ENCODE assay signal across 2 cellular contexts in the genomic region with DNA sequence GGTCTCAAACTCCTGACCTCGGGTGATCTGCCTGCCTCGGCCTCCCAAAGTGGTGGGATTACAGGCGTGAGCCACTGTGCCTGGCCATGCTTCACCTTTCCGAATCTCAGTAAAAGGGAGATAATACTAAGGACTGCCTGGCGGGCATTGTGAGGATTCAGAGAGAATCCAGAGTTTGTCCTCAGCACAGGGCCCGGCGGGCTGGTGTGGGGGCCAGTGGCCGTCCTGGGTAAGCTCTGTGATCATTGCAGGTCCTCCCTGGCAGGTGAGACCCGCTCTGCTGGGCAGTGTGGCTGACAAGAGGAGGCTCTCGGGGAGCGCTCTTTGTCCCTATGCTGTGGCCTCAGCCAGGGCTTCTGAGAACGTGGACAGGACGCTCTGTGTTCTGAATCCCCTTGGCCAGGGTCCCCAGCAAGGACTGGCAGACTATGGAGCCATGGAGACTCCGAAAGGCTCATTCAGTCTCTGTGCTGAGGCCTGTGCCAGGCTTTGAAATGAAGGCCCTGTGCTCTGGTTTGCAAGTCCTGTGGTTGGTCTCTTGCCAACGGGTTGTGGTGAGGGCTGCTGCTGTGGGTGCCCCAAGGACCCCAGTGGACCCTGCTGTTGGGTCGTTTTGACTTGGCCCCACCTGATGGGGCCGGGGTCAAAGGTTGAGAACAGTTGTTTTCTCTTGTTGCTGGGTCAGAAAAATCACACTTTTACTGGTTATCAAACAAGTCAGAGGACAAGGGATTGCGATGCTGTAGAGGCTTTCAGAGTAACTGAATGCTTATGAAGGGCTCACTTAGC.
TF ChIP-seq lines count a peak whose summit lies in the region.

No MANE protein-coding gene starts in this region.

TF ChIP-seq in IMR-90, 13 proteins besides CTCF, POLR2A, EP300 and RAD21:
- TF ChIP-seq FOS (IDR thresholded peaks at IDR 0.05; ENCODE audit: low read depth, low read length) (no peak), RFX5 (IDR thresholded peaks at IDR 0.05; ENCODE audit: low read depth, low read length) (no peak), CEBPB (IDR thresholded peaks at IDR 0.05; ENCODE audit: low read depth, low read length) (no peak), SMC3 (IDR thresholded peaks at IDR 0.05; ENCODE audit: low read depth, low read length) (no peak), MAZ (IDR thresholded peaks at IDR 0.05; ENCODE audit: borderline replicate concordance, low read depth, low read length) (no peak), CHD1 (IDR thresholded peaks at IDR 0.05; ENCODE audit: low read depth, low read length) (no peak), MAFK (IDR thresholded peaks at IDR 0.05; ENCODE audit: low read depth, low read length) (no peak), MXI1 (IDR thresholded peaks at IDR 0.05; ENCODE audit: borderline replicate concordance, low read depth, low read length) (no peak), BHLHE40 (IDR thresholded peaks at IDR 0.05; ENCODE audit: low read depth, low read length) (no peak), NFE2L2 (IDR thresholded peaks at IDR 0.05; ENCODE audit: low read depth, low read length) (no peak), RCOR1 (IDR thresholded peaks at IDR 0.05; ENCODE audit: insufficient replicate concordance, low read length) (no peak)
- TF ChIP-seq, protein P1, sequence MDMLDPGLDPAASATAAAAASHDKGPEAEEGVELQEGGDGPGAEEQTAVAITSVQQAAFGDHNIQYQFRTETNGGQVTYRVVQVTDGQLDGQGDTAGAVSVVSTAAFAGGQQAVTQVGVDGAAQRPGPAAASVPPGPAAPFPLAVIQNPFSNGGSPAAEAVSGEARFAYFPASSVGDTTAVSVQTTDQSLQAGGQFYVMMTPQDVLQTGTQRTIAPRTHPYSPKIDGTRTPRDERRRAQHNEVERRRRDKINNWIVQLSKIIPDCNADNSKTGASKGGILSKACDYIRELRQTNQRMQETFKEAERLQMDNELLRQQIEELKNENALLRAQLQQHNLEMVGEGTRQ (IDR thresholded peaks at IDR 0.05; ENCODE audit: low read depth, low read length): no peak
- TF ChIP-seq, protein P2, sequence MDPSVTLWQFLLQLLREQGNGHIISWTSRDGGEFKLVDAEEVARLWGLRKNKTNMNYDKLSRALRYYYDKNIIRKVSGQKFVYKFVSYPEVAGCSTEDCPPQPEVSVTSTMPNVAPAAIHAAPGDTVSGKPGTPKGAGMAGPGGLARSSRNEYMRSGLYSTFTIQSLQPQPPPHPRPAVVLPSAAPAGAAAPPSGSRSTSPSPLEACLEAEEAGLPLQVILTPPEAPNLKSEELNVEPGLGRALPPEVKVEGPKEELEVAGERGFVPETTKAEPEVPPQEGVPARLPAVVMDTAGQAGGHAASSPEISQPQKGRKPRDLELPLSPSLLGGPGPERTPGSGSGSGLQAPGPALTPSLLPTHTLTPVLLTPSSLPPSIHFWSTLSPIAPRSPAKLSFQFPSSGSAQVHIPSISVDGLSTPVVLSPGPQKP (IDR thresholded peaks at IDR 0.05; ENCODE audit: borderline replicate concordance, low read depth, low read length): no peak
TF ChIP-seq in IMR-90: peak in this region for 0.

TF ChIP-seq in GM12891, 5 proteins besides CTCF, POLR2A, EP300 and RAD21:
- TF ChIP-seq POLR2AphosphoS5 (IDR thresholded peaks at IDR 0.05; ENCODE audit: low read depth, low read length) (no peak), TAF1 (IDR thresholded peaks at IDR 0.05; ENCODE audit: low read depth, low read length) (no peak), POU2F2 (IDR thresholded peaks at IDR 0.05; ENCODE audit: low read depth, low read length) (no peak), SPI1 (IDR thresholded peaks at IDR 0.05; ENCODE audit: low read depth, low read length) (no peak), PAX5 (IDR thresholded peaks at IDR 0.05; ENCODE audit: insufficient read depth, low read length, severe bottlenecking) (no peak)
